In the genomic region with DNA sequence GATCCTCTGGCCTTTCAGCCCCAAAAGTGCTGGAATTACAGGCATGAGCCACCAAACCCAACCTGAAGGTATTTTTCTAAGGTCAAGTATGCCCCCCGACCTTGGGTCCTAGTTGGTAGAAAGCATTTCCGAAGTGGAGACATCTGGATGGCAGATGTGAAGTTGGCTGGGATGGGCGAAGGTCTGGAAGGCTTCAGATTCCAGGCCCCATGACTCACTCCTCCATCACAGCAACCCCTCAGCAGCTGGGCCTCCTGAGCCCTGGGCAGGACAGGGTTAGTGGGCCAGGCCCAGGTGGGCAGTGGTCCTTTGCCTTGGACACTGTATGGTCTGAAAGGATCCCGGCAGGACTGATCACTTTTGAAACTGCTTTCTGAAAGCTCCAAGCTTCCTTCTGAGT, we compare ENCODE assay signal across 1 cellular context.
TF ChIP-seq lines count a peak whose summit lies in the region.

No MANE protein-coding gene starts in this region.

TF ChIP-seq in K562, 482 proteins besides CTCF, POLR2A, EP300 and RAD21:
- TF ChIP-seq FIP1L1 (IDR thresholded peaks at IDR 0.05; ENCODE audit: low read depth, low read length, poor library complexity, severe bottlenecking) (no peak), FOSL1 (tag; conservative IDR thresholded peaks at IDR 0.05) (peak; percentile 37)
